Comparison of ENCODE assay signal across 8 cellular contexts in genomic region chr16:69565611-69566436, GRCh38. TPM values are rescaled to one million over a fixed set of nuclear protein-coding genes. Genes with fewer than 3 reads are reported as not detected.
A peak's percentile ranks its signal among the peaks of the same experiment; 100 is the strongest.
DNase-seq lines count a peak whose midpoint lies in the region; ATAC-seq and TF ChIP-seq lines count a peak whose summit lies in the region.

Gene NFAT5 (plus strand): TSS chr16:69565966. CDS start chr16:69566302, 336 bp downstream.

- peak within 1 kb of the TSS; percentile 96 for H3K27ac Mint-ChIP-seq in GM23338
- H3K27ac Mint-ChIP-seq in stimulated activated naive CD8-positive, alpha-beta T cell treated with anti-CD3 and anti-CD28 coated beads, Interleukin-15, amount 100 ng/mL, for 72 hours: peak within 1 kb of the TSS; percentile 99

- TF ChIP-seq CTCF in GM23338 (conservative IDR thresholded peaks at IDR 0.05; ENCODE audit: low read depth in 2 of 2): peak in 1 of 2 experiments; percentile 3; a peak in 1 of 4 replicates
- peak; percentile 38 for TF ChIP-seq CTCF in neural cell (IDR thresholded peaks at IDR 0.05; ENCODE audit: poor library complexity, severe bottlenecking)

- H3K9me3 ChIP-seq in MG63: no peaks in the 10 kb centered on the region
- H3K9me3 ChIP-seq in neural cell (ENCODE audit: low read length): no peaks in the 10 kb centered on the region

- H3K36me3 ChIP-seq in GM23338 (ENCODE audit: insufficient read depth) (no peaks in the 10 kb centered on the region), MG63 (peaks cover 15% of the 10 kb centered on the region), neural cell (ENCODE audit: insufficient read depth, low read length) (no peaks in the 10 kb centered on the region)

- no peaks in the 10 kb centered on the region; the same call in 2 of the 3 replicates for H3K9me3 Mint-ChIP-seq in GM23338
- peaks cover 0 to 3% of the 10 kb centered on the region in 2 donors for H3K9me3 Mint-ChIP-seq in stimulated activated naive CD8-positive, alpha-beta T cell treated with anti-CD3 and anti-CD28 coated beads, Interleukin-15, amount 100 ng/mL, for 72 hours

- H4K20me1 ChIP-seq in GM23338 (replicated peaks; ENCODE audit: insufficient read depth) (no peaks in the 10 kb centered on the region), neural cell (ENCODE audit: insufficient read depth) (peaks cover 3% of the 10 kb centered on the region)

- H2AFZ ChIP-seq in GM23338 (peak within 1 kb of the TSS; percentile 84), neural cell (ENCODE audit: low read depth, low read length) (peak within 1 kb of the TSS; percentile 66)

- H3K4me3 ChIP-seq in GM23338: peak within 1 kb of the TSS; percentile 79
- peak within 1 kb of the TSS; percentile 78 for H3K4me3 ChIP-seq in MG63
- H3K4me3 ChIP-seq in neural cell (ENCODE audit: low read length): peak within 1 kb of the TSS; percentile 72

- peaks cover 42% of the 10 kb centered on the region for H3K4me1 Mint-ChIP-seq in GM23338
- H3K4me1 Mint-ChIP-seq in stimulated activated naive CD8-positive, alpha-beta T cell treated with anti-CD3 and anti-CD28 coated beads, Interleukin-15, amount 100 ng/mL, for 72 hours: peaks cover 45% of the 10 kb centered on the region

- peak; percentile 71 for ATAC-seq in GM23338
- ATAC-seq in stimulated activated naive CD8-positive, alpha-beta T cell treated with anti-CD3 and anti-CD28 coated beads, Interleukin-15, amount 100 ng/mL, for 72 hours: peak; percentile 29

- H3F3A ChIP-seq in GM23338 (replicated peaks; ENCODE audit: low read depth): peaks cover 7% of the 10 kb centered on the region; the same call in 1 of the 2 replicates
- H3F3A ChIP-seq in neural cell (ENCODE audit: insufficient read depth, low read length, poor library complexity, severe bottlenecking): peaks cover 3% of the 10 kb centered on the region

- H3K4me2 ChIP-seq in GM23338 (peak within 1 kb of the TSS; percentile 94), neural cell (ENCODE audit: low read length) (peak within 1 kb of the TSS; percentile 74)

- H3K9me2 ChIP-seq in GM23338 (ENCODE audit: insufficient read depth) (no peaks in the 10 kb centered on the region), neural cell (ENCODE audit: insufficient read depth, low read length) (no peaks in the 10 kb centered on the region)

- peak within 1 kb of the TSS; percentile 95 for H3K4me3 Mint-ChIP-seq in GM23338
- H3K4me3 Mint-ChIP-seq in stimulated activated naive CD8-positive, alpha-beta T cell treated with anti-CD3 and anti-CD28 coated beads, Interleukin-15, amount 100 ng/mL, for 72 hours: peak within 1 kb of the TSS; percentile 99 to 100

- H3K4me1 ChIP-seq in GM23338 (ENCODE audit: insufficient read depth): peaks cover 39% of the 10 kb centered on the region

- TF ChIP-seq RAD21 in neural cell (conservative IDR thresholded peaks at IDR 0.05): no peak

- H3K27me3 Mint-ChIP-seq in GM23338 (ENCODE audit: insufficient read depth, low read depth, poor library complexity): peaks cover 8% of the 10 kb centered on the region
- H3K27me3 Mint-ChIP-seq in stimulated activated naive CD8-positive, alpha-beta T cell treated with anti-CD3 and anti-CD28 coated beads, Interleukin-15, amount 100 ng/mL, for 72 hours: no peaks in the 10 kb centered on the region

- no peaks in the 10 kb centered on the region for H3K27me3 ChIP-seq in GM23338 (ENCODE audit: insufficient read depth)
- H3K27me3 ChIP-seq in MG63: no peaks in the 10 kb centered on the region
- no peaks in the 10 kb centered on the region for H3K27me3 ChIP-seq in neural cell (ENCODE audit: insufficient read depth, low read depth, low read length)

- DNase-seq in DMS153 (lab: John Stamatoyannopoulos, UW): peak; percentile 77
- peak; percentile 93 for DNase-seq in GM23338 (ENCODE audit: low spot score)
- DNase-seq in MG63: peak; percentile 76
- peak; percentile 82 for DNase-seq in SHP77 treated with DMSO at 0.1 percent for 48 hours (lab: John Stamatoyannopoulos, UW)
- DNase-seq in activated gamma-delta T cell (lab: John Stamatoyannopoulos, UW): peak; percentile 85
- peak; percentile 57 for DNase-seq in fibroblast of the conjunctiva (ENCODE audit: low read depth)
- DNase-seq in stimulated activated naive CD8-positive, alpha-beta T cell treated with anti-CD3 and anti-CD28 coated beads, Interleukin-15, amount 100 ng/mL, for 72 hours: peak; percentile 91 to 98

- H3K27ac ChIP-seq in GM23338 (ENCODE audit: low read depth) (peak within 1 kb of the TSS; percentile 96), neural cell (ENCODE audit: low read length) (peak within 1 kb of the TSS; percentile 90)

- peak within 1 kb of the TSS; percentile 91 for H3K9ac ChIP-seq in neural cell (ENCODE audit: low read length)

- peak; percentile 100 for TF ChIP-seq EP300 in neural cell (conservative IDR thresholded peaks at IDR 0.05; ENCODE audit: poor library complexity, severe bottlenecking)

- no peaks in the 10 kb centered on the region; the same call in 2 of the 3 replicates for H3K36me3 Mint-ChIP-seq in GM23338 (ENCODE audit: low read depth)

- H3K79me2 ChIP-seq in GM23338 (replicated peaks; ENCODE audit: insufficient read depth) (peaks cover 42% of the 10 kb centered on the region), neural cell (replicated peaks; ENCODE audit: insufficient read depth, low read length) (peaks cover 42% of the 10 kb centered on the region)

TF ChIP-seq in GM23338, 12 proteins besides CTCF, POLR2A, EP300 and RAD21 (continues in another document):
- TF ChIP-seq EZH2phosphoT487 (IDR thresholded peaks at IDR 0.05; ENCODE audit: unreplicated experiment) (no peak), EZH2 (IDR thresholded peaks at IDR 0.05; ENCODE audit: low read depth, unreplicated experiment) (no peak), POLR2AphosphoS5 (IDR thresholded peaks at IDR 0.05; ENCODE audit: low read depth) (peak; percentile 77), REST (IDR thresholded peaks at IDR 0.05; ENCODE audit: unreplicated experiment) (peak; percentile 18)

TF ChIP-seq in neural cell, 6 proteins besides CTCF, POLR2A, EP300 and RAD21:
- TF ChIP-seq MXI1 (conservative IDR thresholded peaks at IDR 0.05; ENCODE audit: poor library complexity, severe bottlenecking) (peak; percentile 59), POLR2AphosphoS5 (IDR thresholded peaks at IDR 0.05) (peak; percentile 95), EZH2 (IDR thresholded peaks at IDR 0.05; ENCODE audit: borderline replicate concordance, insufficient read depth, low read length, poor library complexity, severe bottlenecking) (no peak), REST (IDR thresholded peaks at IDR 0.05; ENCODE audit: borderline replicate concordance) (peak; percentile 57), TAF1 (IDR thresholded peaks at IDR 0.05; ENCODE audit: low read depth) (peak; percentile 91), SMC3 (conservative IDR thresholded peaks at IDR 0.05; ENCODE audit: poor library complexity) (no peak)

RNA-seq across cellular contexts. Expression of gene NFAT5, which starts in this region (rescaled TPM):
- total RNA-seq in GM23338 (2014; rRNA removed; shearing (Covaris generic)): 27.0 and 31.9 TPM in 2 replicates
- polyA plus RNA-seq in GM23338 (2016; fragmentation: Nextera tagmentation; extraction: Ambion mirVana) (10.6 and 12.6 TPM in 2 replicates), neural cell (9.2 and 11.5 TPM in 2 replicates)
- total RNA-seq in MG63 (2014; rRNA removed; shearing (Covaris generic); ENCODE audit: low replicate concordance): 1.2 and 18.8 TPM in 2 replicates
- 40.9 and 66.6 TPM in 2 replicates for polyA minus RNA-seq in neural cell

Comparison
In these comparisons a context has a peak if more than half of its experiments do, and no peak if none do; other contexts are left out.
1. Peak in every context shown above with its lines: DNase-seq, ATAC-seq, H3K4me3 ChIP-seq and H3K27ac ChIP-seq.